Comparison of ENCODE assay signal across 15 cellular contexts in the genomic region with DNA sequence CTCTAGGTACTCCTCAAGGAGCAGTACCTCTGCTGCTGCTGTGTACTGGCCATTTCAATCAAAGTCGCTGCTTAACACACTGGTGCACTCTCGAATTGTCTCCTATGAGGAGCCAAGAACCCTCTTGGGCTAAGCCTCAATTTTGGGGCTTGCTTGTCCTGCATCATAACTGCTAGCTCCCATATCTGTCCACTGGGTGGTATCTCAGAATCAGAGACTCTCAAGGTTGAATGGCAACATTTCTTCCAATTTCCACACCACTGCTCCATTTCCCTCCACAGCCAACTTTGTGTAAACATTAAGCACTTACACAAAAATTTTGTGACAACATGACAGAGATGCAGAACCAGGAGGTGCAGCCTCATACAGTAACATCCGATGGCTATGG.
A peak's percentile ranks its signal among the peaks of the same experiment; 100 is the strongest.
DNase-seq lines count a peak whose midpoint lies in the region; ATAC-seq, FAIRE-seq and TF ChIP-seq lines count a peak whose summit lies in the region.
"Had no signal": no experiment of that assay in that cellular context is flagged by ENCODE, and none has a peak within 500 bp of the region (broad histone marks: within the 10 kb centered on the region; RNA-seq: fewer than 3 reads in every experiment).

No MANE protein-coding gene starts in this region.

- TF ChIP-seq POLR2A in IMR-90 (IDR thresholded peaks at IDR 0.05; ENCODE audit: low read depth, low read length): no peak
- TF ChIP-seq POLR2A in K562 (conservative IDR thresholded peaks at IDR 0.05): no peak

- H3K36me3 ChIP-seq in IMR-90 (ENCODE audit: control insufficient read depth, insufficient read depth, low read length): no peaks in the 10 kb centered on the region
- H3K36me3 ChIP-seq in K562 (ENCODE audit: control insufficient read depth, insufficient read depth, low read length): no peaks in the 10 kb centered on the region

- H3K4me3 ChIP-seq in IMR-90 (ENCODE audit: insufficient read depth, low read depth, low read length) (no peak overlapping the region), K562 (no peak overlapping the region)
- H3K4me3 ChIP-seq: testis had no signal

- peaks cover 5% of the 10 kb centered on the region for H3K36me3 Mint-ChIP-seq in T-helper 2 cell treated with Interferon-gamma antibody and Interleukin-4, amounts not matched to agents 5 μg/mL and 100 μg/mL, for 36 hours (ENCODE audit: low read depth)
- H3K36me3 Mint-ChIP-seq in nephron progenitor cell (ENCODE audit: low read depth): peaks cover 32% of the 10 kb centered on the region

- ATAC-seq in IMR-90 (ENCODE audit: low read depth) (peak; percentile 40), K562 (peak; percentile 66), foreskin keratinocyte (peak; percentile 19), GM21367 (IDR thresholded peaks at IDR 0.05; ENCODE audit: unreplicated experiment) (no peak)

- dilution Hi-C loops in IMR-90 (cut with HindIII; ENCODE audit: low sequenced_read_pairs, unreplicated experiment): no loop called here

- no peak overlapping the region for H3K56ac ChIP-seq in IMR-90 (ENCODE audit: extremely low read depth, insufficient read depth, low read length)

- TF ChIP-seq EP300 in K562 (IDR thresholded peaks at IDR 0.05; ENCODE audit: low read length): no peak

- no peak overlapping the region for H3K9ac ChIP-seq in IMR-90 (ENCODE audit: low read depth, low read length)
- H3K9ac ChIP-seq in K562 (ENCODE audit: insufficient read depth in 1 of 2, low read depth in 2 of 2, low read length in 2 of 2): no peak overlapping the region

- peaks cover 25% of the 10 kb centered on the region for H3K79me2 ChIP-seq in K562 (ENCODE audit: control insufficient read depth, insufficient read depth, low read length)

- peak overlapping the region; percentile 96 for H2BK20ac ChIP-seq in IMR-90 (ENCODE audit: low read depth, low read length)

- H3K4me1 ChIP-seq in IMR-90 (ENCODE audit: control insufficient read depth, insufficient read depth, low read length): peaks cover 13% of the 10 kb centered on the region
- H3K4me1 ChIP-seq in K562 (replicated peaks in 1 of 2; ENCODE audit: control insufficient read depth in 2 of 2, insufficient read depth in 2 of 2, low read length in 2 of 2): peaks cover 8 to 28% of the 10 kb centered on the region in 2 experiments; a peak in 4 of 5 replicates
- peaks cover 20% of the 10 kb centered on the region for H3K4me1 ChIP-seq in foreskin keratinocyte

- H4K20me1 ChIP-seq in IMR-90 (ENCODE audit: insufficient read depth, low read length): no peaks in the 10 kb centered on the region
- no peaks in the 10 kb centered on the region for H4K20me1 ChIP-seq in K562 (replicated peaks; ENCODE audit: control insufficient read depth, insufficient read depth, low read length)

- H3K9me3 ChIP-seq in IMR-90 (ENCODE audit: control insufficient read depth, insufficient read depth, low read length): no peaks in the 10 kb centered on the region
- peaks cover 6% of the 10 kb centered on the region for H3K9me3 ChIP-seq in K562 (replicated peaks; ENCODE audit: control insufficient read depth, insufficient read depth, low read depth, low read length)
- H3K9me3 ChIP-seq: testis had no signal

- POLR2A ChIA-PET in IMR-90 (lab: Charles Lee; ENCODE audit: unreplicated experiment) (interaction anchor here (0.5 kb wide), 1 partner anchor 33 kb away, joined by 3 read pairs; no protein-coding TSS in a partner anchor), K562 (lab: Yijun Ruan, JAX) (interaction anchor here (0.6 to 4.1 kb wide), 5 partner anchors 10 to 82 kb away, joined by 3 to 20 read pairs (median 4); no protein-coding TSS in a partner anchor)

- peaks cover 15% of the 10 kb centered on the region for H3K9me3 Mint-ChIP-seq in T-helper 2 cell treated with Interferon-gamma antibody and Interleukin-4, amounts not matched to agents 5 μg/mL and 100 μg/mL, for 36 hours
- H3K9me3 Mint-ChIP-seq in nephron progenitor cell: peaks cover 33% of the 10 kb centered on the region

- peak overlapping the region; percentile 84 for H3K18ac ChIP-seq in IMR-90 (ENCODE audit: low read depth, low read length)

- peaks cover 32 to 49% of the 10 kb centered on the region in 2 experiments for H3K79me1 ChIP-seq in IMR-90 (ENCODE audit: low read depth in 1 of 2, low read length in 2 of 2)

- no peaks in the 10 kb centered on the region for H3K27me3 Mint-ChIP-seq in T-helper 2 cell treated with Interferon-gamma antibody and Interleukin-4, amounts not matched to agents 5 μg/mL and 100 μg/mL, for 36 hours (ENCODE audit: low read depth)
- H3K27me3 Mint-ChIP-seq in nephron progenitor cell (ENCODE audit: low read depth, poor library complexity): peaks cover 5% of the 10 kb centered on the region
- H3K27me3 Mint-ChIP-seq: central memory CD8-positive, alpha-beta T cell had no signal

- in situ Hi-C loops in IMR-90 (cut with MboI; ENCODE audit: low sequenced_read_pairs) (no loop called here), K562 (cut with MboI) (no loop called here)

- BruUV-seq in IMR-90 (replicated peaks; lab: Mats Ljungman, UMichigan): no TSS peak
- BruUV-seq in K562 (replicated peaks; lab: Mats Ljungman, UMichigan): no TSS peak

- peak overlapping the region; percentile 78 for H3K23ac ChIP-seq in IMR-90 (ENCODE audit: low read depth, low read length)

- H2AK9ac ChIP-seq in IMR-90 (replicated peaks; ENCODE audit: low read depth, low read length, poor library complexity): peak overlapping the region; percentile 62

- H4K91ac ChIP-seq in IMR-90 (ENCODE audit: insufficient read depth, low read depth, low read length): peak overlapping the region; percentile 96

- CTCF ChIA-PET in IMR-90 (lab: Yijun Ruan, JAX): interaction anchor here (0.8 to 1.6 kb wide), 8 partner anchors 13 to 517 kb away, joined by 3 to 8 read pairs (median 3); no protein-coding TSS in a partner anchor
- CTCF ChIA-PET in K562 (lab: Yijun Ruan, JAX; ENCODE audit: low intra/inter-chr PET ratio): no interaction called here

- FAIRE-seq in K562 (lab: Jason Lieb, UNC): peak; percentile 63
- FAIRE-seq: TTC549 had no signal

- H2BK120ac ChIP-seq in IMR-90 (ENCODE audit: low read depth, low read length): peak overlapping the region; percentile 93

- H2AK5ac ChIP-seq in IMR-90 (ENCODE audit: low read depth, low read length): peak overlapping the region; percentile 95

- no peak overlapping the region for H3K4me3 Mint-ChIP-seq in T-helper 2 cell treated with Interferon-gamma antibody and Interleukin-4, amounts not matched to agents 5 μg/mL and 100 μg/mL, for 36 hours
- no peak overlapping the region for H3K4me3 Mint-ChIP-seq in nephron progenitor cell
- H3K4me3 Mint-ChIP-seq: central memory CD8-positive, alpha-beta T cell had no signal

- H3K27me3 ChIP-seq in IMR-90 (ENCODE audit: control insufficient read depth, insufficient read depth, low read length) (no peaks in the 10 kb centered on the region), K562 (ENCODE audit: control insufficient read depth in 2 of 2, insufficient read depth in 2 of 2, low read length in 2 of 2) (no peaks in the 10 kb centered on the region), foreskin keratinocyte (no peaks in the 10 kb centered on the region)
- H3K27me3 ChIP-seq: testis had no signal

- peak overlapping the region; percentile 95 for H3K4ac ChIP-seq in IMR-90 (ENCODE audit: low read depth, low read length)

- no peak for TF ChIP-seq CTCF in 22Rv1 (IDR thresholded peaks at IDR 0.05)
- 0 out of 2 replicates have a peak, but pooled peaks have one; percentile 24 for TF ChIP-seq CTCF in IMR-90 (conservative IDR thresholded peaks at IDR 0.05; ENCODE audit: low read depth, low read length)
- TF ChIP-seq CTCF in K562 (IDR thresholded peaks at IDR 0.05 in 2 of 3, conservative IDR thresholded peaks at IDR 0.05 in 1 of 3; ENCODE audit: insufficient read depth in 2 of 3, low read depth in 1 of 3, low read length in 3 of 3): peak; percentile 22 to 33 (median 29); a peak in 2 of 6 replicates
- TF ChIP-seq CTCF in foreskin keratinocyte (conservative IDR thresholded peaks at IDR 0.05): peak; percentile 20
- TF ChIP-seq CTCF in nephron progenitor cell (IDR thresholded peaks at IDR 0.05): no peak

- peak overlapping the region; percentile 92; the same call in 2 of the 3 replicates for H2BK15ac ChIP-seq in IMR-90 (ENCODE audit: low read depth, low read length)

- H3K14ac ChIP-seq in IMR-90 (replicated peaks; ENCODE audit: low read depth, low read length): peak overlapping the region; percentile 99

- 90% methylated on average over 3 of the region's 3 CpGs; no CpG with 5 or more reads in 1 of the 2 experiments for WGBS in IMR-90 (ENCODE audit: extremely low coverage in 2 of 2, insufficient read length in 1 of 2), 2 experiments
- 49% methylated on average over 3 of the region's 3 CpGs for WGBS in K562 (ENCODE audit: insufficient coverage, low coverage, missing lambda C conversion rate)

- intact Hi-C loops in IMR-90 (cut with micrococcal nuclease) (no loop called here), K562 (cut with micrococcal nuclease) (loop anchor here (5.0 to 10.0 kb wide), 2 partner anchors 74 kb away; no protein-coding TSS in a partner anchor), posterior cingulate gyrus (cut with DNase I) (no loop called here)

- TF ChIP-seq RAD21 in IMR-90 (IDR thresholded peaks at IDR 0.05; ENCODE audit: low read length) (no peak), K562 (CRISPR knock-in tag; conservative IDR thresholded peaks at IDR 0.05 in 1 of 2, IDR thresholded peaks at IDR 0.05 in 1 of 2) (peak in 1 of 2 experiments; percentile 52; a peak in 2 of 4 replicates)

- peak overlapping the region; percentile 47 for H4K5ac ChIP-seq in IMR-90 (ENCODE audit: low read depth, low read length)

- H3K4me2 ChIP-seq in IMR-90 (ENCODE audit: low read depth, low read length): peak overlapping the region; percentile 11; the same call in 1 of the 2 replicates
- no peak overlapping the region; the same call in 1 of the 2 replicates for H3K4me2 ChIP-seq in K562 (ENCODE audit: insufficient read depth, low read length)

- peaks cover 20% of the 10 kb centered on the region; the same call in 1 of the 2 replicates for H3K9me1 ChIP-seq in IMR-90 (ENCODE audit: insufficient read depth, low read length)
- H3K9me1 ChIP-seq in K562 (ENCODE audit: control insufficient read depth, insufficient read depth, low read length): no peaks in the 10 kb centered on the region

- H2AFZ ChIP-seq in IMR-90 (replicated peaks; ENCODE audit: low read length, poor library complexity) (peak overlapping the region; percentile 3), K562 (ENCODE audit: low read depth, low read length) (no peak overlapping the region)

- H4K8ac ChIP-seq in IMR-90 (ENCODE audit: low read depth in 2 of 2, low read length in 2 of 2): peak overlapping the region; percentile 67 to 97; a peak in 3 of 4 replicates

- H3K27ac ChIP-seq in 22Rv1: 0 out of 2 replicates have a peak overlapping the region, but pooled peaks have one; percentile 5
- H3K27ac ChIP-seq in IMR-90 (ENCODE audit: insufficient read depth, low read length): peak overlapping the region; percentile 93
- H3K27ac ChIP-seq in K562 (ENCODE audit: extremely low read depth, low read depth, low read length): no peak overlapping the region
- H3K27ac ChIP-seq in foreskin keratinocyte: no peak overlapping the region
- H3K27ac ChIP-seq: testis had no signal

- peak overlapping the region; percentile 98 for H2BK5ac ChIP-seq in IMR-90 (ENCODE audit: low read depth, low read length, poor library complexity, severe bottlenecking)

- peaks cover 20% of the 10 kb centered on the region for H3K4me1 Mint-ChIP-seq in T-helper 2 cell treated with Interferon-gamma antibody and Interleukin-4, amounts not matched to agents 5 μg/mL and 100 μg/mL, for 36 hours (ENCODE audit: low read depth)
- H3K4me1 Mint-ChIP-seq in nephron progenitor cell: peaks cover 49% of the 10 kb centered on the region

- DNase-seq in IMR-90: peak; percentile 28
- peak in 1 of 4 experiments; percentile 38 for DNase-seq in K562 (ENCODE audit: extremely low read depth in 1 of 4, low spot score in 3 of 4)
- no peak for DNase-seq in foreskin keratinocyte
- DNase-seq in posterior cingulate gyrus: no peak
- DNase-seq in T-helper 2 cell treated with Interferon-gamma antibody and Interleukin-4, amounts not matched to agents 5 μg/mL and 100 μg/mL, for 36 hours (ENCODE audit: low spot score): no peak
- DNase-seq in nephron progenitor cell: no peak
- DNase-seq: activated naive CD4-positive, alpha-beta T cell; erythroblast; NCI-H187; SHP77; testis had no signal

- H3K27ac Mint-ChIP-seq in T-helper 2 cell treated with Interferon-gamma antibody and Interleukin-4, amounts not matched to agents 5 μg/mL and 100 μg/mL, for 36 hours: no peak overlapping the region
- H3K27ac Mint-ChIP-seq in nephron progenitor cell: no peak overlapping the region

Comparison
In these comparisons a context has a peak if more than half of its experiments do, and no peak if none do; other contexts are left out.
1. H3K27ac ChIP-seq: peak in 22Rv1 (single experiment) and IMR-90 (single experiment); none in K562 (single experiment) and foreskin keratinocyte (single experiment).
2. CTCF ChIP-seq: peak in IMR-90 (single experiment), K562 (3 of 3) and foreskin keratinocyte (single experiment); none in 22Rv1 (single experiment) and nephron progenitor cell (single experiment).